ENCODE assay signal across 9 cellular contexts in the genomic region with DNA sequence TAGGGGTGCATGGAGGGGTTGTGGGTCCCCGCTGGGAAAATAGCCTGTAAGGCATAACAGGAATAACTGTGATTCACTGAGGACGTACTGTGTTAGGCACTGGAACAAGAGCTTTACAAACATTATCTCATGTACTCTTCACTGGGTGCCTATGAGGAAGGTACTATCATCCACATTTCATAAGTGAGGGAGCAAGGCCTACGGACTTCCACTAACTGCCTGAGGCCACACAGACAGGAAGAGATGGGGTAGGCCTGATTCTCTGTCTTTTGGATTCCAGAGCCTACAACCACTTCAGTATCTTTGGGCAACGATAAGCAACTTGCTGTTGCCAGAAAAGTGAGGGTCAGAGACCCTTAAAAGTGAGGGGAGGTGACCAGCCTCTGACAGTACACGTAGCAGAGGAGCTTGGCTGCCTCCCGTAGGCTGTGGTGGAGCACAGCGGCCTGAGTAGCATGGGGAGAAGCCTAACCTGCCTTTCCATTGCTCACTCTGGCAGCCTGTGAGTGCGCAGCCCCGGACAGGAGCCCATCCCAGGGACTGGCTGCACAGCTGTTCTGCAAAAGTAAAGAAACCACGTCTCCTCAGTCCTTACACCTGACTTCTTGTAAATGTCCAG. TPM values are rescaled to one million over a fixed set of nuclear protein-coding genes. Genes with fewer than 3 reads are reported as not detected.
A peak's percentile ranks its signal among the peaks of the same experiment; 100 is the strongest.
DNase-seq lines count a peak whose midpoint lies in the region; ATAC-seq and TF ChIP-seq lines count a peak whose summit lies in the region.
"Had no signal": no experiment of that assay in that cellular context is flagged by ENCODE, and none has a peak within 500 bp of the region (broad histone marks: within the 10 kb centered on the region; RNA-seq: fewer than 3 reads in every experiment).

No MANE protein-coding gene starts in this region.

- no peaks in the 10 kb centered on the region for H3K9me3 ChIP-seq in IMR-90 (ENCODE audit: control insufficient read depth, insufficient read depth, low read length)
- no peaks in the 10 kb centered on the region for H3K9me3 ChIP-seq in right lobe of liver
- H3K9me3 ChIP-seq in Peyer's patch: no peaks in the 10 kb centered on the region
- peaks cover 2% of the 10 kb centered on the region for H3K9me3 ChIP-seq in trophoblast cell (ENCODE audit: insufficient read depth, low read depth, low read length)

- peaks cover 15% of the 10 kb centered on the region for H3K27me3 Mint-ChIP-seq in activated naive CD8-positive, alpha-beta T cell treated with anti-CD3 and anti-CD28 coated beads, Interleukin-2, amount 50 U/mL, for 24 hours
- peaks cover 57% of the 10 kb centered on the region for H3K27me3 Mint-ChIP-seq in activated CD4-positive, alpha-beta T cell treated with anti-CD3 and anti-CD28 coated beads, Interleukin-2, amount 10 ng/mL, durations not matched to agents 24 days and 14 days

- intact Hi-C loops in IMR-90 (cut with micrococcal nuclease) (loop anchor here (10.0 kb wide), 1 partner anchor 998 kb away; no protein-coding TSS in a partner anchor), right lobe of liver (cut with DNase I) (loop anchor here in 1 of 2 donors (10.0 kb wide), 1 partner anchor 728 kb away; no protein-coding TSS in a partner anchor)
- intact Hi-C loops in activated CD4-positive, alpha-beta T cell treated with anti-CD3 and anti-CD28 coated beads, Interleukin-2, amount 10 ng/mL, durations not matched to agents 24 days and 14 days (cut with micrococcal nuclease): loop anchor here (10.0 kb wide), 1 partner anchor 218 kb away; a partner anchor contains a TSS

- H2BK5ac ChIP-seq in IMR-90 (ENCODE audit: low read depth, low read length, poor library complexity, severe bottlenecking) (no peak overlapping the region), trophoblast cell (ENCODE audit: low read depth, low read length, poor library complexity) (no peak overlapping the region)

- H2BK12ac ChIP-seq in trophoblast cell (ENCODE audit: low read length): no peak overlapping the region

- H3K4ac ChIP-seq in IMR-90 (ENCODE audit: low read depth, low read length) (no peak overlapping the region), trophoblast cell (ENCODE audit: low read depth, low read length) (no peak overlapping the region)

- TF ChIP-seq CTCF in IMR-90 (conservative IDR thresholded peaks at IDR 0.05; ENCODE audit: low read depth, low read length) (peak; percentile 42), right lobe of liver (IDR thresholded peaks at IDR 0.05) (no peak), Peyer's patch (IDR thresholded peaks at IDR 0.05) (peak in 1 of 6 experiments; percentile 9)

- CTCF ChIA-PET in IMR-90 (lab: Yijun Ruan, JAX): interaction anchor here (1.5 kb wide), 1 partner anchor 733 kb away, joined by 5 read pairs; no protein-coding TSS in a partner anchor

- H3K14ac ChIP-seq in IMR-90 (replicated peaks; ENCODE audit: low read depth, low read length) (no peak overlapping the region), trophoblast cell (ENCODE audit: low read length) (no peak overlapping the region)

- POLR2A ChIA-PET in IMR-90 (lab: Charles Lee; ENCODE audit: unreplicated experiment): no interaction called here

- TF ChIP-seq POLR2A in IMR-90 (IDR thresholded peaks at IDR 0.05; ENCODE audit: low read depth, low read length) (no peak), right lobe of liver (IDR thresholded peaks at IDR 0.05) (no peak), Peyer's patch (IDR thresholded peaks at IDR 0.05) (no peak)

- no peaks in the 10 kb centered on the region for H3K79me2 ChIP-seq in trophoblast cell (ENCODE audit: control insufficient read depth, insufficient read depth, low read length, poor library complexity)

- no peak overlapping the region for H3K4me3 Mint-ChIP-seq in activated naive CD8-positive, alpha-beta T cell treated with anti-CD3 and anti-CD28 coated beads, Interleukin-2, amount 50 U/mL, for 24 hours
- no peak overlapping the region for H3K4me3 Mint-ChIP-seq in activated CD4-positive, alpha-beta T cell treated with anti-CD3 and anti-CD28 coated beads, Interleukin-2, amount 10 ng/mL, durations not matched to agents 24 days and 14 days

- no peak overlapping the region for H3K4me3 ChIP-seq in IMR-90 (ENCODE audit: insufficient read depth, low read depth, low read length)
- no peak overlapping the region for H3K4me3 ChIP-seq in right lobe of liver
- H3K4me3 ChIP-seq in Peyer's patch: no peak overlapping the region
- H3K4me3 ChIP-seq in trophoblast cell (ENCODE audit: low read depth, low read length): no peak overlapping the region

- H4K5ac ChIP-seq in IMR-90 (ENCODE audit: low read depth, low read length): no peak overlapping the region

- H3K9ac ChIP-seq in IMR-90 (ENCODE audit: low read depth, low read length): no peak overlapping the region
- no peak overlapping the region for H3K9ac ChIP-seq in trophoblast cell (ENCODE audit: low read length)

- H4K20me1 ChIP-seq in IMR-90 (ENCODE audit: insufficient read depth, low read length): no peaks in the 10 kb centered on the region

- H2BK15ac ChIP-seq in IMR-90 (ENCODE audit: low read depth, low read length): no peak overlapping the region

- in situ Hi-C loops in IMR-90 (cut with MboI; ENCODE audit: low sequenced_read_pairs): no loop called here

- no peaks in the 10 kb centered on the region for H3K4me1 Mint-ChIP-seq in activated naive CD8-positive, alpha-beta T cell treated with anti-CD3 and anti-CD28 coated beads, Interleukin-2, amount 50 U/mL, for 24 hours
- peaks cover 3% of the 10 kb centered on the region for H3K4me1 Mint-ChIP-seq in activated CD4-positive, alpha-beta T cell treated with anti-CD3 and anti-CD28 coated beads, Interleukin-2, amount 10 ng/mL, durations not matched to agents 24 days and 14 days

- 40% methylated on average over 1 of the region's 10 CpGs; no CpG with 5 or more reads in 1 of the 2 experiments for WGBS in IMR-90 (ENCODE audit: extremely low coverage in 2 of 2, insufficient read length in 1 of 2), 2 experiments
- 84% methylated on average over 7 of the region's 10 CpGs for WGBS in right lobe of liver (ENCODE audit: insufficient coverage, low coverage, low lambda C conversion rate, missing lambda C conversion rate)
- no CpG with 5 or more reads among the region's 10 CpGs for WGBS in trophoblast cell (ENCODE audit: extremely low coverage, insufficient coverage, insufficient read length)

- H2AK5ac ChIP-seq in IMR-90 (ENCODE audit: low read depth, low read length) (no peak overlapping the region), trophoblast cell (ENCODE audit: low read length) (no peak overlapping the region)

- no peak overlapping the region for H4K12ac ChIP-seq in trophoblast cell (ENCODE audit: low read depth, low read length)

- ATAC-seq in IMR-90 (ENCODE audit: low read depth) (peak; percentile 75), right lobe of liver (peak; percentile 30 to 57 (median 40)), GM21528 (IDR thresholded peaks at IDR 0.05; ENCODE audit: low FRiP score, unreplicated experiment) (no peak)
- no peak for ATAC-seq in activated naive CD8-positive, alpha-beta T cell treated with anti-CD3 and anti-CD28 coated beads, Interleukin-2, amount 50 U/mL, for 24 hours

- H3K9me3 Mint-ChIP-seq in activated naive CD8-positive, alpha-beta T cell treated with anti-CD3 and anti-CD28 coated beads, Interleukin-2, amount 50 U/mL, for 24 hours: no peaks in the 10 kb centered on the region
- no peaks in the 10 kb centered on the region for H3K9me3 Mint-ChIP-seq in activated CD4-positive, alpha-beta T cell treated with anti-CD3 and anti-CD28 coated beads, Interleukin-2, amount 10 ng/mL, durations not matched to agents 24 days and 14 days

- H3K4me2 ChIP-seq in IMR-90 (ENCODE audit: low read depth, low read length): no peak overlapping the region
- no peak overlapping the region for H3K4me2 ChIP-seq in trophoblast cell (ENCODE audit: low read length)

- no peaks in the 10 kb centered on the region for H3K36me3 ChIP-seq in IMR-90 (ENCODE audit: control insufficient read depth, insufficient read depth, low read length)
- H3K36me3 ChIP-seq in right lobe of liver: no peaks in the 10 kb centered on the region
- H3K36me3 ChIP-seq in Peyer's patch: no peaks in the 10 kb centered on the region
- H3K36me3 ChIP-seq in trophoblast cell (ENCODE audit: control insufficient read depth in 1 of 2, insufficient read depth in 2 of 2, low read length in 2 of 2): no peaks in the 10 kb centered on the region

- no peak overlapping the region for H2AK9ac ChIP-seq in IMR-90 (replicated peaks; ENCODE audit: low read depth, low read length, poor library complexity)

- H4K91ac ChIP-seq in IMR-90 (ENCODE audit: insufficient read depth, low read depth, low read length) (no peak overlapping the region), trophoblast cell (ENCODE audit: low read depth, low read length) (no peak overlapping the region)

- H3K36me3 Mint-ChIP-seq in activated naive CD8-positive, alpha-beta T cell treated with anti-CD3 and anti-CD28 coated beads, Interleukin-2, amount 50 U/mL, for 24 hours (ENCODE audit: low read depth): no peaks in the 10 kb centered on the region
- no peaks in the 10 kb centered on the region for H3K36me3 Mint-ChIP-seq in activated CD4-positive, alpha-beta T cell treated with anti-CD3 and anti-CD28 coated beads, Interleukin-2, amount 10 ng/mL, durations not matched to agents 24 days and 14 days (ENCODE audit: low read depth)

- no TSS peak for BruUV-seq in IMR-90 (replicated peaks; lab: Mats Ljungman, UMichigan)

- H3K23ac ChIP-seq in IMR-90 (ENCODE audit: low read depth, low read length) (no peak overlapping the region), trophoblast cell (ENCODE audit: low read length) (no peak overlapping the region)

- H4K8ac ChIP-seq in IMR-90 (ENCODE audit: low read depth in 2 of 2, low read length in 2 of 2) (no peak overlapping the region), trophoblast cell (ENCODE audit: low read depth, low read length) (no peak overlapping the region)

- DNase-seq in Daoy (ENCODE audit: low read depth) (peak; percentile 36), IMR-90 (peak; percentile 24), right lobe of liver (no peak), Peyer's patch (no peak), trophoblast cell (no peak)
- DNase-seq in activated naive CD8-positive, alpha-beta T cell treated with anti-CD3 and anti-CD28 coated beads, Interleukin-2, amount 50 U/mL, for 24 hours: peak; percentile 11
- DNase-seq in activated CD4-positive, alpha-beta T cell treated with anti-CD3 and anti-CD28 coated beads, Interleukin-2, amount 10 ng/mL, durations not matched to agents 24 days and 14 days: no peak
- DNase-seq: hypothalamus had no signal

- H3K79me1 ChIP-seq in IMR-90 (ENCODE audit: low read depth in 1 of 2, low read length in 2 of 2): no peaks in the 10 kb centered on the region
- H3K79me1 ChIP-seq in trophoblast cell (ENCODE audit: low read length): no peaks in the 10 kb centered on the region

- H2AFZ ChIP-seq in IMR-90 (replicated peaks; ENCODE audit: low read length, poor library complexity): no peak overlapping the region
- H2AFZ ChIP-seq in trophoblast cell (ENCODE audit: insufficient read depth, low read length, poor library complexity): no peak overlapping the region

- no peak overlapping the region for H3K56ac ChIP-seq in IMR-90 (ENCODE audit: extremely low read depth, insufficient read depth, low read length)

- no peak overlapping the region for H2BK120ac ChIP-seq in IMR-90 (ENCODE audit: low read depth, low read length)
- no peak overlapping the region for H2BK120ac ChIP-seq in trophoblast cell (ENCODE audit: insufficient read depth, low read length, poor library complexity)

- dilution Hi-C loops in IMR-90 (cut with HindIII; ENCODE audit: low sequenced_read_pairs, unreplicated experiment): no loop called here

- H3K27ac Mint-ChIP-seq in activated naive CD8-positive, alpha-beta T cell treated with anti-CD3 and anti-CD28 coated beads, Interleukin-2, amount 50 U/mL, for 24 hours: no peak overlapping the region
- no peak overlapping the region for H3K27ac Mint-ChIP-seq in activated CD4-positive, alpha-beta T cell treated with anti-CD3 and anti-CD28 coated beads, Interleukin-2, amount 10 ng/mL, durations not matched to agents 24 days and 14 days

- no peaks in the 10 kb centered on the region for H3K9me1 ChIP-seq in IMR-90 (ENCODE audit: insufficient read depth, low read length)

- H3K27me3 ChIP-seq in IMR-90 (ENCODE audit: control insufficient read depth, insufficient read depth, low read length) (no peaks in the 10 kb centered on the region), right lobe of liver (no peaks in the 10 kb centered on the region), Peyer's patch (no peaks in the 10 kb centered on the region), trophoblast cell (ENCODE audit: insufficient read depth, low read length) (no peaks in the 10 kb centered on the region)

- no peak overlapping the region for H2BK20ac ChIP-seq in IMR-90 (ENCODE audit: low read depth, low read length)

- peak; percentile 42 for TF ChIP-seq RAD21 in IMR-90 (IDR thresholded peaks at IDR 0.05; ENCODE audit: low read length)

- no peak overlapping the region for H3K18ac ChIP-seq in IMR-90 (ENCODE audit: low read depth, low read length)
- no peak overlapping the region for H3K18ac ChIP-seq in trophoblast cell (ENCODE audit: low read length)

- no peaks in the 10 kb centered on the region for H3K4me1 ChIP-seq in IMR-90 (ENCODE audit: control insufficient read depth, insufficient read depth, low read length)
- no peaks in the 10 kb centered on the region for H3K4me1 ChIP-seq in right lobe of liver
- no peaks in the 10 kb centered on the region for H3K4me1 ChIP-seq in Peyer's patch
- no peaks in the 10 kb centered on the region for H3K4me1 ChIP-seq in trophoblast cell (ENCODE audit: control insufficient read depth in 1 of 2, insufficient read depth in 2 of 2, low read length in 2 of 2)

- no peak overlapping the region for H3K27ac ChIP-seq in IMR-90 (ENCODE audit: insufficient read depth, low read length)
- H3K27ac ChIP-seq in right lobe of liver: no peak overlapping the region
- H3K27ac ChIP-seq in Peyer's patch: no peak overlapping the region
- no peak overlapping the region for H3K27ac ChIP-seq in trophoblast cell (ENCODE audit: low read depth, low read length)

RNA-seq across cellular contexts. Expression of a gene that starts 30.4 kb away (rescaled TPM):
- total RNA-seq in Daoy (2014; rRNA removed; shearing (Covaris generic)): 973 and 1,091 TPM in 2 replicates
- total RNA-seq in IMR-90 (2012; rRNA removed) (508 and 560 TPM in 2 replicates), right lobe of liver (100 to 1,000 TPM in 5 of 6 experiments, 10 to 100 TPM in 1; 90.3 to 164 (median 111) TPM), Peyer's patch (100 to 1,000 TPM in 3 of 4 donors, 10 to 100 TPM in 1; 84.9 to 154 (median 143) TPM)
- polyA plus RNA-seq in IMR-90 (2012; rRNA removed): 450 and 471 TPM in 2 replicates
- polyA plus RNA-seq in IMR-90 (2012; cell fraction: cytosol; rRNA removed): 194 and 327 TPM in 2 replicates
- 50.4 and 220 TPM in 2 replicates for polyA plus RNA-seq in IMR-90 (2012; cell fraction: nucleus; rRNA removed; ENCODE audit: low replicate concordance)
- total RNA-seq in activated CD4-positive, alpha-beta T cell treated with anti-CD3 and anti-CD28 coated beads, Interleukin-2, amount 10 ng/mL, durations not matched to agents 24 days and 14 days: 288 TPM in 2 replicates
- polyA plus RNA-seq in trophoblast cell (2013): 328 and 338 TPM in 2 replicates

RNA-seq across cellular contexts. Expression of a gene that starts 31.5 kb away (rescaled TPM):
- total RNA-seq in Daoy (2014; rRNA removed; shearing (Covaris generic)): 27.7 and 36.7 TPM in 2 replicates
- 8.8 and 12.2 TPM in 2 replicates for total RNA-seq in IMR-90 (2012; rRNA removed)
- polyA plus RNA-seq in IMR-90 (2012; rRNA removed): 11.9 and 12.5 TPM in 2 replicates
- 21.1 and 33.4 TPM in 2 replicates for polyA plus RNA-seq in IMR-90 (2012; cell fraction: cytosol; rRNA removed)
- polyA plus RNA-seq in IMR-90 (2012; cell fraction: nucleus; rRNA removed; ENCODE audit: low replicate concordance): 67.2 and 70.9 TPM in 2 replicates
- 1 to 10 TPM; 5.3 to 9.1 (median 5.9) TPM for total RNA-seq in right lobe of liver
- total RNA-seq in activated CD4-positive, alpha-beta T cell treated with anti-CD3 and anti-CD28 coated beads, Interleukin-2, amount 10 ng/mL, durations not matched to agents 24 days and 14 days: 28.4 and 29.2 TPM in 2 replicates
- 10 to 100 TPM; 14.2 to 37.1 (median 33.7) TPM for total RNA-seq in Peyer's patch
- polyA plus RNA-seq in trophoblast cell (2013): 24.0 and 25.4 TPM in 2 replicates

Comparison
In these comparisons a context has a peak if more than half of its experiments do, and no peak if none do; other contexts are left out.
1. DNase-seq: peak in Daoy (single experiment), IMR-90 (single experiment) and activated naive CD8-positive, alpha-beta T cell treated with anti-CD3 and anti-CD28 coated beads, Interleukin-2, amount 50 U/mL, for 24 hours (single experiment); none in right lobe of liver (0 of 3), activated CD4-positive, alpha-beta T cell treated with anti-CD3 and anti-CD28 coated beads, Interleukin-2, amount 10 ng/mL, durations not matched to agents 24 days and 14 days (single experiment), Peyer's patch (0 of 3) and trophoblast cell (0 of 2).
2. ATAC-seq: peak in IMR-90 (single experiment) and right lobe of liver (4 of 4); none in activated naive CD8-positive, alpha-beta T cell treated with anti-CD3 and anti-CD28 coated beads, Interleukin-2, amount 50 U/mL, for 24 hours (single experiment) and GM21528 (single experiment).